15 cellular contexts compared by ENCODE assay signal in genomic region chr18:78293516-78293915, GRCh38.
A peak's percentile ranks its signal among the peaks of the same experiment; 100 is the strongest.
DNase-seq lines count a peak whose midpoint lies in the region; ATAC-seq and TF ChIP-seq lines count a peak whose summit lies in the region.
"Had no signal": no experiment of that assay in that cellular context is flagged by ENCODE, and none has a peak within 500 bp of the region (broad histone marks: within the 10 kb centered on the region; RNA-seq: fewer than 3 reads in every experiment).

No MANE protein-coding gene starts in this region.

- CTCF ChIA-PET in HEK293 (lab: Yijun Ruan, JAX): no interaction called here
- CTCF ChIA-PET in WTC11 (lab: Charles Lee): no interaction called here
- CTCF ChIA-PET in activated CD8-positive, alpha-beta T cell treated with anti-CD3 and anti-CD28 coated beads, Interleukin-2, amount 10 ng/mL, durations not matched to agents 7 days and 5 days (lab: Charles Lee): no interaction called here

- peaks cover 60% of the 10 kb centered on the region for H3K9me3 Mint-ChIP-seq in WTC11
- H3K9me3 Mint-ChIP-seq in activated CD8-positive, alpha-beta T cell treated with anti-CD3 and anti-CD28 coated beads, Interleukin-2, amount 10 ng/mL, durations not matched to agents 7 days and 5 days (ENCODE audit: insufficient read depth): no peaks in the 10 kb centered on the region

- no peaks in the 10 kb centered on the region for H3K9me3 ChIP-seq in HEK293 (ENCODE audit: control insufficient read depth, insufficient read depth, low read depth, low read length)
- H3K9me3 ChIP-seq in iPS-18a (ENCODE audit: control insufficient read depth, low read depth, low read length): no peaks in the 10 kb centered on the region
- H3K9me3 ChIP-seq: breast epithelium, Caco-2, tibial artery had no signal

- ATAC-seq in WTC11: no peak; the same call in 1 of the 2 replicates
- peak; percentile 22 for ATAC-seq in sciatic nerve
- no peak for ATAC-seq in GM21390 (IDR thresholded peaks at IDR 0.05; ENCODE audit: unreplicated experiment)
- no peak for ATAC-seq in activated CD8-positive, alpha-beta T cell treated with anti-CD3 and anti-CD28 coated beads, Interleukin-2, amount 10 ng/mL, durations not matched to agents 7 days and 5 days

- H3K36me3 Mint-ChIP-seq in WTC11: peaks cover 56% of the 10 kb centered on the region
- H3K36me3 Mint-ChIP-seq in activated CD8-positive, alpha-beta T cell treated with anti-CD3 and anti-CD28 coated beads, Interleukin-2, amount 10 ng/mL, durations not matched to agents 7 days and 5 days (ENCODE audit: low read depth): no peaks in the 10 kb centered on the region
- H3K36me3 Mint-ChIP-seq: activated naive CD4-positive, alpha-beta T cell treated with anti-CD3 and anti-CD28 coated beads, Interleukin-2, amount 50 U/mL, for 24 hours had no signal

- peak overlapping the region; percentile 37; the same call in 1 of the 2 replicates for H3K4me3 Mint-ChIP-seq in WTC11
- H3K4me3 Mint-ChIP-seq in activated CD8-positive, alpha-beta T cell treated with anti-CD3 and anti-CD28 coated beads, Interleukin-2, amount 10 ng/mL, durations not matched to agents 7 days and 5 days: no peak overlapping the region
- H3K4me3 Mint-ChIP-seq: activated naive CD4-positive, alpha-beta T cell treated with anti-CD3 and anti-CD28 coated beads, Interleukin-2, amount 50 U/mL, for 24 hours had no signal

- POLR2A ChIA-PET in HEK293 (lab: Yijun Ruan, JAX) (interaction anchor here (0.7 kb wide), 1 partner anchor 203 kb away, joined by 3 read pairs; no protein-coding TSS in a partner anchor), WTC11 (lab: Charles Lee) (no interaction called here)
- POLR2A ChIA-PET in activated CD8-positive, alpha-beta T cell treated with anti-CD3 and anti-CD28 coated beads, Interleukin-2, amount 10 ng/mL, durations not matched to agents 7 days and 5 days (lab: Charles Lee): no interaction called here

- H3K9ac ChIP-seq in iPS-18a (ENCODE audit: low read length): no peak overlapping the region

- H3K4me3 ChIP-seq in HEK293 (ENCODE audit: low read depth, low read length) (peak overlapping the region; percentile 32), iPS-18a (ENCODE audit: low read length) (peak overlapping the region; percentile 42)
- H3K4me3 ChIP-seq: tibial artery had no signal

- intact Hi-C loops in sciatic nerve (cut with DNase I): no loop called here

- no peaks in the 10 kb centered on the region for H3K36me3 ChIP-seq in HEK293 (ENCODE audit: control insufficient read depth in 2 of 2, insufficient read depth in 1 of 2, low read length in 2 of 2)
- H3K36me3 ChIP-seq in iPS-18a (ENCODE audit: control insufficient read depth, low read depth, low read length): no peaks in the 10 kb centered on the region
- H3K36me3 ChIP-seq: breast epithelium, tibial artery had no signal

- H3K27ac ChIP-seq in HEK293 (ENCODE audit: extremely low read depth, low read depth, low read length) (no peak overlapping the region), iPS-18a (ENCODE audit: low read length) (no peak overlapping the region)
- H3K27ac ChIP-seq: breast epithelium, tibial artery had no signal

- no peaks in the 10 kb centered on the region for H3K27me3 ChIP-seq in iPS-18a (ENCODE audit: control insufficient read depth, insufficient read depth, low read length)
- H3K27me3 ChIP-seq: tibial artery had no signal

- H3K4me1 Mint-ChIP-seq in WTC11: peaks cover 22% of the 10 kb centered on the region
- H3K4me1 Mint-ChIP-seq in activated CD8-positive, alpha-beta T cell treated with anti-CD3 and anti-CD28 coated beads, Interleukin-2, amount 10 ng/mL, durations not matched to agents 7 days and 5 days (ENCODE audit: low read depth): no peaks in the 10 kb centered on the region
- H3K4me1 Mint-ChIP-seq: activated naive CD4-positive, alpha-beta T cell treated with anti-CD3 and anti-CD28 coated beads, Interleukin-2, amount 50 U/mL, for 24 hours had no signal

- H3K4me1 ChIP-seq in HEK293 (ENCODE audit: control insufficient read depth, insufficient read depth, low read length) (no peaks in the 10 kb centered on the region), iPS-18a (ENCODE audit: control insufficient read depth, low read depth, low read length) (peaks cover 14% of the 10 kb centered on the region)
- H3K4me1 ChIP-seq: breast epithelium, Caco-2, tibial artery had no signal

- H3K27ac Mint-ChIP-seq in WTC11: no peak overlapping the region
- H3K27ac Mint-ChIP-seq in activated CD8-positive, alpha-beta T cell treated with anti-CD3 and anti-CD28 coated beads, Interleukin-2, amount 10 ng/mL, durations not matched to agents 7 days and 5 days: no peak overlapping the region
- H3K27ac Mint-ChIP-seq: activated naive CD4-positive, alpha-beta T cell treated with anti-CD3 and anti-CD28 coated beads, Interleukin-2, amount 50 U/mL, for 24 hours had no signal

- DNase-seq in WTC11 (ENCODE audit: low spot score) (no peak), sciatic nerve (ENCODE audit: low spot score) (no peak), GM19238 (ENCODE audit: insufficient read length, low spot score) (no peak), DMS 273 treated with DMSO at 0.1 percent for 48 hours (lab: John Stamatoyannopoulos, UW) (no peak)
- no peak for DNase-seq in activated CD8-positive, alpha-beta T cell treated with anti-CD3 and anti-CD28 coated beads, Interleukin-2, amount 10 ng/mL, durations not matched to agents 7 days and 5 days
- DNase-seq: activated CD4-positive, alpha-beta T cell treated with anti-CD3 and anti-CD28 coated beads for 4 hours; Caco-2; NCI-H2081 treated with DMSO at 0.1 percent for 48 hours; T-helper 9 cell; tibial artery had no signal

- peaks cover 3% of the 10 kb centered on the region for H3K27me3 Mint-ChIP-seq in WTC11 (ENCODE audit: low read depth)
- no peaks in the 10 kb centered on the region for H3K27me3 Mint-ChIP-seq in activated CD8-positive, alpha-beta T cell treated with anti-CD3 and anti-CD28 coated beads, Interleukin-2, amount 10 ng/mL, durations not matched to agents 7 days and 5 days (ENCODE audit: low read depth)

- TF ChIP-seq CTCF in HEK293 (tag by site-specific recombination; IDR thresholded peaks at IDR 0.05): no peak
- TF ChIP-seq CTCF in WTC11 (IDR thresholded peaks at IDR 0.05): no peak

TF ChIP-seq in HEK293, 187 proteins besides CTCF, POLR2A, EP300 and RAD21 (continues in another document):
- TF ChIP-seq ZNF555 (tag by site-specific recombination; conservative IDR thresholded peaks at IDR 0.05) (no peak), PRDM10 (tag by site-specific recombination; IDR thresholded peaks at IDR 0.05) (no peak)

TF ChIP-seq in WTC11, 78 proteins besides CTCF, POLR2A, EP300 and RAD21:
- TF ChIP-seq NR3C1 (CRISPR knock-in tag; conservative IDR thresholded peaks at IDR 0.05; ENCODE audit: low read depth): no peak
- TF ChIP-seq ZNF423 (CRISPR knock-in tag; IDR thresholded peaks at IDR 0.05): no peak
- TF ChIP-seq CBFB (CRISPR knock-in tag; IDR thresholded peaks at IDR 0.05; ENCODE audit: low read depth): no peak
- no peak for TF ChIP-seq FOXJ3 (CRISPR knock-in tag; IDR thresholded peaks at IDR 0.05; ENCODE audit: borderline replicate concordance)
- no peak for TF ChIP-seq FOXP1 (CRISPR knock-in tag; IDR thresholded peaks at IDR 0.05; ENCODE audit: borderline replicate concordance)
- TF ChIP-seq SMAD3 (CRISPR knock-in tag; IDR thresholded peaks at IDR 0.05; ENCODE audit: borderline replicate concordance): no peak
- no peak for TF ChIP-seq ZNF219 (CRISPR knock-in tag; IDR thresholded peaks at IDR 0.05; ENCODE audit: borderline replicate concordance)
- no peak for TF ChIP-seq ZNF671 (CRISPR knock-in tag; IDR thresholded peaks at IDR 0.05)
